ENCODE assay signal across 8 cellular contexts in genomic region chr2:144357623-144358400, GRCh38.
DNase-seq lines count a peak whose midpoint lies in the region; ATAC-seq and TF ChIP-seq lines count a peak whose summit lies in the region.

No MANE protein-coding gene starts in this region.

- ATAC-seq in GM21723 (IDR thresholded peaks at IDR 0.05; ENCODE audit: unreplicated experiment) (peak; percentile 77), IMR-90 (ENCODE audit: low read depth) (peak; percentile 89), sciatic nerve (peak; percentile 82)

- H3K9me3 ChIP-seq in IMR-90 (ENCODE audit: control insufficient read depth, insufficient read depth, low read length) (no peaks in the 10 kb centered on the region), H9 (ENCODE audit: control insufficient read depth, low read depth, low read length) (no peaks in the 10 kb centered on the region)

- H3K4ac ChIP-seq in IMR-90 (ENCODE audit: low read depth, low read length) (peak overlapping the region; percentile 56; the same call in 1 of the 2 replicates), H9 (ENCODE audit: low read depth, low read length) (no peak overlapping the region)

- H3K4me3 Mint-ChIP-seq in H9 = no peak overlapping the region

- H3K4me1 Mint-ChIP-seq in H9 = peaks cover 0 to 5% of the 10 kb centered on the region in 2 experiments; a peak in 2 of 4 replicates

- H3K9ac ChIP-seq in IMR-90 (ENCODE audit: low read depth, low read length) (no peak overlapping the region), H9 (ENCODE audit: extremely low read depth, insufficient read length, low read length) (no peak overlapping the region)

- peaks cover 11% of the 10 kb centered on the region; the same call in 1 of the 2 replicates for H3K4me1 ChIP-seq in IMR-90 (ENCODE audit: control insufficient read depth, insufficient read depth, low read length)
- H3K4me1 ChIP-seq in H9 (ENCODE audit: insufficient read depth, low read length) = peaks cover 2% of the 10 kb centered on the region; the same call in 1 of the 2 replicates

- no peak overlapping the region; the same call in 2 of the 3 replicates for H2BK15ac ChIP-seq in IMR-90 (ENCODE audit: low read depth, low read length)
- H2BK15ac ChIP-seq in H9 (ENCODE audit: low read depth, low read length) = no peak overlapping the region

- H3T11ph ChIP-seq in H9 (ENCODE audit: low read length) = no peak overlapping the region

- DNase-seq in GM13977 (ENCODE audit: low spot score) (peak; percentile 62), IMR-90 (peak; percentile 99), cardiac fibroblast (ENCODE audit: low read depth in 2 of 2) (peak; percentile 95 to 100), sciatic nerve (ENCODE audit: low spot score) (no peak), H9 (no peak), COLO668 (lab: John Stamatoyannopoulos, UW; ENCODE audit: unreplicated experiment) (no peak), cerebellum (ENCODE audit: low spot score) (no peak)

- peaks cover 1% of the 10 kb centered on the region; the same call in 1 of the 2 replicates for H3K27me3 Mint-ChIP-seq in H9 (ENCODE audit: low read depth)

- H4K91ac ChIP-seq in IMR-90 (ENCODE audit: insufficient read depth, low read depth, low read length) = peak overlapping the region; percentile 43; the same call in 1 of the 2 replicates
- H4K91ac ChIP-seq in H9 (ENCODE audit: insufficient read length, low read depth, low read length) = no peak overlapping the region

- H3K36me3 Mint-ChIP-seq in H9 (ENCODE audit: insufficient read depth in 1 of 3, low read depth in 3 of 3) = no peaks in the 10 kb centered on the region

- dilution Hi-C loops in IMR-90 (cut with HindIII; ENCODE audit: low sequenced_read_pairs, unreplicated experiment) = no loop called here

- H4K5ac ChIP-seq in IMR-90 (ENCODE audit: low read depth, low read length) (no peak overlapping the region; the same call in 1 of the 2 replicates), H9 (ENCODE audit: insufficient read length, low read depth, low read length) (no peak overlapping the region)

- H2BK20ac ChIP-seq in IMR-90 (ENCODE audit: low read depth, low read length) (peak overlapping the region; percentile 67), H9 (ENCODE audit: low read depth, low read length, poor library complexity, severe bottlenecking) (no peak overlapping the region)

- peak overlapping the region in 1 of 2 experiments; percentile 53; a peak in 2 of 4 replicates for H4K8ac ChIP-seq in IMR-90 (ENCODE audit: low read depth in 2 of 2, low read length in 2 of 2)
- no peak overlapping the region for H4K8ac ChIP-seq in H9 (replicated peaks; ENCODE audit: insufficient read length, low read depth, low read length)

- H2BK120ac ChIP-seq in IMR-90 (ENCODE audit: low read depth, low read length) (peak overlapping the region; percentile 81), H9 (ENCODE audit: low read depth, low read length, poor library complexity, severe bottlenecking) (no peak overlapping the region)

- TF ChIP-seq POLR2A in IMR-90 (IDR thresholded peaks at IDR 0.05; ENCODE audit: low read depth, low read length) = no peak

- H4K20me1 ChIP-seq in IMR-90 (ENCODE audit: insufficient read depth, low read length) (no peaks in the 10 kb centered on the region), H9 (ENCODE audit: control insufficient read depth, insufficient read depth, insufficient read length) (no peaks in the 10 kb centered on the region)

- no peak overlapping the region for H3K4me3 ChIP-seq in IMR-90 (ENCODE audit: insufficient read depth, low read depth, low read length)
- no peak overlapping the region for H3K4me3 ChIP-seq in cardiac fibroblast (replicated peaks in 1 of 2; ENCODE audit: low read depth in 2 of 2, low read length in 2 of 2)

- no peak overlapping the region for H3K27ac Mint-ChIP-seq in H9

- TF ChIP-seq RAD21 in IMR-90 (IDR thresholded peaks at IDR 0.05; ENCODE audit: low read length) = peak; percentile 19; the same call in 1 of the 2 replicates

- H2AK9ac ChIP-seq in IMR-90 (replicated peaks; ENCODE audit: low read depth, low read length, poor library complexity) = no peak overlapping the region

- H3K9me1 ChIP-seq in IMR-90 (ENCODE audit: insufficient read depth, low read length) = peaks cover 5% of the 10 kb centered on the region; the same call in 1 of the 2 replicates

- in situ Hi-C loops in GM13977 (cut with MboI; ENCODE audit: low pct_unique_long_range_greater_than_20kb, low sequenced_read_pairs, unreplicated experiment) = no loop called here
- in situ Hi-C loops in IMR-90 (cut with MboI; ENCODE audit: low sequenced_read_pairs) = no loop called here

- H3K27ac ChIP-seq in IMR-90 (ENCODE audit: insufficient read depth, low read length) (no peak overlapping the region; the same call in 1 of the 2 replicates), H9 (ENCODE audit: insufficient read length, low read depth, low read length) (no peak overlapping the region)

- H3K23ac ChIP-seq in IMR-90 (ENCODE audit: low read depth, low read length) (no peak overlapping the region), H9 (ENCODE audit: insufficient read length, low read depth, low read length) (no peak overlapping the region)

- H3K18ac ChIP-seq in IMR-90 (ENCODE audit: low read depth, low read length) = peak overlapping the region; percentile 37; the same call in 1 of the 2 replicates
- H3K18ac ChIP-seq in H9 (ENCODE audit: insufficient read length, low read depth, low read length) = no peak overlapping the region

- peak overlapping the region; percentile 31; the same call in 1 of the 2 replicates for H3K56ac ChIP-seq in IMR-90 (ENCODE audit: extremely low read depth, insufficient read depth, low read length)
- H3K56ac ChIP-seq in H9 (ENCODE audit: insufficient read length, low read depth, low read length) = no peak overlapping the region

- H2BK12ac ChIP-seq in H9 (ENCODE audit: insufficient read length, low read depth, low read length) = no peak overlapping the region

- no CpG with 5 or more reads among the region's 4 CpGs for WGBS in IMR-90 (ENCODE audit: extremely low coverage in 2 of 2, insufficient read length in 1 of 2), 2 experiments
- no CpG with 5 or more reads among the region's 4 CpGs for WGBS in H9 (ENCODE audit: extremely low coverage, insufficient read length, low lambda C conversion rate)

- H3K23me2 ChIP-seq in H9 (ENCODE audit: insufficient read length, low read depth, low read length, poor library complexity, severe bottlenecking) = no peaks in the 10 kb centered on the region

- no TSS peak for BruUV-seq in IMR-90 (replicated peaks; lab: Mats Ljungman, UMichigan)

- intact Hi-C loops in IMR-90 (cut with micrococcal nuclease) = no loop called here
- intact Hi-C loops in sciatic nerve (cut with DNase I) = no loop called here

- H3K4me2 ChIP-seq in IMR-90 (ENCODE audit: low read depth, low read length) (peak overlapping the region; percentile 53; the same call in 1 of the 2 replicates), H9 (ENCODE audit: insufficient read depth, insufficient read length, low read length) (no peak overlapping the region)

- TF ChIP-seq CTCF in GM13977 (IDR thresholded peaks at IDR 0.05; ENCODE audit: extremely low read depth, insufficient read depth, missing control alignments) (no peak), IMR-90 (conservative IDR thresholded peaks at IDR 0.05; ENCODE audit: low read depth, low read length) (no peak), cardiac fibroblast (IDR thresholded peaks at IDR 0.05; ENCODE audit: low read depth, low read length) (no peak), H9 (conservative IDR thresholded peaks at IDR 0.05) (no peak)

- POLR2A ChIA-PET in IMR-90 (lab: Charles Lee; ENCODE audit: unreplicated experiment) = no interaction called here

- H2BK5ac ChIP-seq in IMR-90 (ENCODE audit: low read depth, low read length, poor library complexity, severe bottlenecking) = peak overlapping the region; percentile 94
- no peak overlapping the region for H2BK5ac ChIP-seq in H9 (ENCODE audit: insufficient read length, low read length)

- H3K36me3 ChIP-seq in IMR-90 (ENCODE audit: control insufficient read depth, insufficient read depth, low read length) = no peaks in the 10 kb centered on the region

- CTCF ChIA-PET in IMR-90 (lab: Yijun Ruan, JAX) = no interaction called here

- no peaks in the 10 kb centered on the region; a peak in 1 of 5 replicates for H3K9me3 Mint-ChIP-seq in H9

- H3K79me2 ChIP-seq in H9 (ENCODE audit: insufficient read depth, low read length) = no peaks in the 10 kb centered on the region

- H3K14ac ChIP-seq in IMR-90 (replicated peaks; ENCODE audit: low read depth, low read length) = no peak overlapping the region
- no peak overlapping the region for H3K14ac ChIP-seq in H9 (ENCODE audit: insufficient read depth, low read length)

- H3K79me1 ChIP-seq in IMR-90 (ENCODE audit: low read depth in 1 of 2, low read length in 2 of 2) (0 out of 4 replicates have a peak, but pooled peaks cover 0 to 4% of the 10 kb centered on the region in 2 experiments), H9 (ENCODE audit: insufficient read depth, low read depth, low read length, poor library complexity, severe bottlenecking) (no peaks in the 10 kb centered on the region)

- H2AK5ac ChIP-seq in IMR-90 (ENCODE audit: low read depth, low read length) = no peak overlapping the region
- no peak overlapping the region for H2AK5ac ChIP-seq in H9 (ENCODE audit: insufficient read length, low read length)

- H2AFZ ChIP-seq in IMR-90 (replicated peaks; ENCODE audit: low read length, poor library complexity) = no peak overlapping the region
- no peak overlapping the region for H2AFZ ChIP-seq in H9 (ENCODE audit: low read length)

- H3K27me3 ChIP-seq in IMR-90 (ENCODE audit: control insufficient read depth, insufficient read depth, low read length) (no peaks in the 10 kb centered on the region), H9 (ENCODE audit: insufficient read depth, low read length) (no peaks in the 10 kb centered on the region)

TF ChIP-seq in IMR-90, 13 proteins besides CTCF, POLR2A, EP300 and RAD21 (continues in another document):
- TF ChIP-seq CHD1 (IDR thresholded peaks at IDR 0.05; ENCODE audit: low read depth, low read length) = no peak
- TF ChIP-seq USF2 (IDR thresholded peaks at IDR 0.05; ENCODE audit: low read depth, low read length) = no peak
- no peak for TF ChIP-seq MXI1 (IDR thresholded peaks at IDR 0.05; ENCODE audit: borderline replicate concordance, low read depth, low read length)
- TF ChIP-seq RCOR1 (IDR thresholded peaks at IDR 0.05; ENCODE audit: insufficient replicate concordance, low read length) = no peak
- no peak for TF ChIP-seq RFX5 (IDR thresholded peaks at IDR 0.05; ENCODE audit: low read depth, low read length)
- no peak for TF ChIP-seq MAZ (IDR thresholded peaks at IDR 0.05; ENCODE audit: borderline replicate concordance, low read depth, low read length)
- TF ChIP-seq CEBPB (IDR thresholded peaks at IDR 0.05; ENCODE audit: low read depth, low read length) = peak; percentile 9; the same call in 1 of the 2 replicates
- TF ChIP-seq NFE2L2 (IDR thresholded peaks at IDR 0.05; ENCODE audit: low read depth, low read length) = peak; percentile 77; the same call in 1 of the 2 replicates

Comparison
In these comparisons a context has a peak if more than half of its experiments do, and no peak if none do; other contexts are left out.
1. DNase-seq: peak in GM13977 (single experiment), IMR-90 (single experiment) and cardiac fibroblast (2 of 2); none in sciatic nerve (single experiment), H9 (single experiment), COLO668 (single experiment) and cerebellum (single experiment).
2. Peak in every context shown above with its lines, with median percentiles within 50 percentile points of each other: ATAC-seq.